In the genomic region with DNA sequence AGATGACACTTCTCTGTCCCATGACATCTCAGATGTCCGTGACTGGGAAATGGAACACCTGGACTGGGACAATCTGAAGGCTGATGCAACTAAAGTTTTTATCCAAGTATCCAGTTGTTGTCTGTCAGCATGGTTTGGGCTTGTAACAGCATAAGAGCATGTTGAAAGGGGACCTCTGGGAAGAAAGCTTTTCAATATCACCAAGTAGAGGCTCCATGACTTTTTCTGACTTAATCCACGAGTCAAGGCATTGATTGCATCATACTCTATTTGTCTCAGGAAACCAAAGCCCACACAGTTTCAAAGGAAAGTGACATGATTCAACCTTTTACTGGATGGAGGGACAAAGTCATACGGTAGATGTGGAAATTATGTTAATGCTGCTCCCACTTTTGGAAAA, we compare ENCODE assay signal across 20 cellular contexts.
A peak's percentile ranks its signal among the peaks of the same experiment; 100 is the strongest.
DNase-seq lines count a peak whose midpoint lies in the region; ATAC-seq, FAIRE-seq and TF ChIP-seq lines count a peak whose summit lies in the region.
"Had no signal": no experiment of that assay in that cellular context is flagged by ENCODE, and none has a peak within 500 bp of the region (broad histone marks: within the 10 kb centered on the region; RNA-seq: fewer than 3 reads in every experiment).

No MANE protein-coding gene starts in this region.

- DNase-seq in HT1080 (ENCODE audit: low read depth) = peak; percentile 42
- DNase-seq in OCI-M1 (lab: John Stamatoyannopoulos, UW) = peak; percentile 4
- no peak for DNase-seq in H1 (ENCODE audit: low read depth in 1 of 2, low spot score in 2 of 2)
- no peak for DNase-seq in lower lobe of right lung
- DNase-seq in COLO668 (lab: John Stamatoyannopoulos, UW; ENCODE audit: unreplicated experiment) = no peak
- DNase-seq in GM19238 (ENCODE audit: insufficient read length, low spot score) = no peak
- DNase-seq: DMS153, EL, KBM-7, MM.1S, NCI-H1105 treated with DMSO at 0.1 percent for 48 hours, NCI-H1930, NCI-H524, RPMI8226 had no signal

- H4K8ac ChIP-seq in H1 (ENCODE audit: extremely low read depth, insufficient read depth, low read length) = no peak overlapping the region

- 97% methylated on average over 3 of the region's 3 CpGs; no CpG with 5 or more reads in 1 of the 2 experiments for WGBS in H1 (ENCODE audit: extremely low coverage in 1 of 2, insufficient coverage in 1 of 2, insufficient read length in 1 of 2, insufficient replicate concordance in 2 of 2, low coverage in 1 of 2, low lambda C conversion rate in 2 of 2, missing lambda C conversion rate in 1 of 2), 2 experiments

- H3K23me2 ChIP-seq in H1 (ENCODE audit: low read depth, low read length) = no peaks in the 10 kb centered on the region

- H2BK12ac ChIP-seq in H1 (ENCODE audit: low read depth, low read length) = no peak overlapping the region

- H3K4me3 ChIP-seq in H1 (ENCODE audit: extremely low read depth in 1 of 4, insufficient read depth in 2 of 4, low read depth in 3 of 4, low read length in 4 of 4) = no peak overlapping the region
- no peak overlapping the region for H3K4me3 ChIP-seq in lower lobe of right lung
- H3K4me3 ChIP-seq: BLaER1, SJSA1 had no signal

- no peak overlapping the region for H3K4ac ChIP-seq in H1 (replicated peaks; ENCODE audit: insufficient read length, low read depth, low read length)

- no peak overlapping the region for H4K5ac ChIP-seq in H1 (ENCODE audit: insufficient read length, low read depth, low read length)

- no peak for TF ChIP-seq RAD21 in H1 (IDR thresholded peaks at IDR 0.05 in 1 of 2, conservative IDR thresholded peaks at IDR 0.05 in 1 of 2; ENCODE audit: low read depth in 2 of 2, low read length in 2 of 2)

- H2BK15ac ChIP-seq in H1 (ENCODE audit: low read length) = no peak overlapping the region

- FAIRE-seq in H1 (lab: Jason Lieb, UNC) = no peak
- FAIRE-seq: GM18507, HTR-8/SVneo had no signal

- no peak overlapping the region for H3K56ac ChIP-seq in H1 (replicated peaks; ENCODE audit: insufficient read length, low read depth, low read length)

- no peak overlapping the region for H2AK5ac ChIP-seq in H1 (ENCODE audit: low read depth, low read length)

- TF ChIP-seq POLR2A in H1 (IDR thresholded peaks at IDR 0.05; ENCODE audit: control extremely low read depth in 1 of 2, low read depth in 2 of 2, low read length in 2 of 2) = no peak

- no peak overlapping the region for H3K9ac ChIP-seq in H1 (replicated peaks in 1 of 4; ENCODE audit: extremely low read depth in 1 of 4, low read depth in 3 of 4, low read length in 3 of 4)
- H3K9ac ChIP-seq: BLaER1 had no signal

- no peak for TF ChIP-seq EP300 in H1 (IDR thresholded peaks at IDR 0.05; ENCODE audit: borderline replicate concordance in 1 of 2, low read depth in 2 of 2, low read length in 2 of 2)

- no peak overlapping the region for H3K14ac ChIP-seq in H1 (ENCODE audit: insufficient read length)

- ATAC-seq in lower lobe of right lung (peak; percentile 50 to 54), HG03175 (IDR thresholded peaks at IDR 0.05; ENCODE audit: unreplicated experiment) (no peak), HG03280 (IDR thresholded peaks at IDR 0.05; ENCODE audit: unreplicated experiment) (no peak)

- H3K9me3 ChIP-seq in H1 (ENCODE audit: insufficient read depth in 2 of 2, low read depth in 1 of 2, low read length in 1 of 2) = no peaks in the 10 kb centered on the region
- peaks cover 8% of the 10 kb centered on the region for H3K9me3 ChIP-seq in lower lobe of right lung
- H3K9me3 ChIP-seq: BLaER1, SJSA1 had no signal

- H4K91ac ChIP-seq in H1 (replicated peaks; ENCODE audit: insufficient read length, low read length) = no peak overlapping the region

- CTCF ChIA-PET in H1 (lab: Charles Lee; ENCODE audit: partially characterized antibody) = no interaction called here

- no peak overlapping the region for H2BK5ac ChIP-seq in H1 (ENCODE audit: low read depth, low read length)

- H2BK120ac ChIP-seq in H1 (replicated peaks; ENCODE audit: low read depth, low read length) = no peak overlapping the region

- no peak overlapping the region for H3K23ac ChIP-seq in H1 (ENCODE audit: insufficient read length)

- peak overlapping the region; percentile 58; the same call in 1 of the 2 replicates for H2AFZ ChIP-seq in H1 (ENCODE audit: low read length)

- no peak for TF ChIP-seq CTCF in H1 (IDR thresholded peaks at IDR 0.05; ENCODE audit: control extremely low read depth in 1 of 3, insufficient read depth in 1 of 3, low read depth in 1 of 3, low read length in 3 of 3)
- no peak for TF ChIP-seq CTCF in lower lobe of right lung (IDR thresholded peaks at IDR 0.05)

- no peaks in the 10 kb centered on the region for H3K36me3 ChIP-seq in H1 (ENCODE audit: control insufficient read depth in 2 of 4, insufficient read depth in 4 of 4, low read length in 3 of 4)
- no peaks in the 10 kb centered on the region for H3K36me3 ChIP-seq in lower lobe of right lung
- H3K36me3 ChIP-seq: BLaER1, SJSA1 had no signal

- POLR2A ChIA-PET in H1 (lab: Charles Lee; ENCODE audit: partially characterized antibody) = no interaction called here

- H3K27me3 ChIP-seq in H1 (replicated peaks in 1 of 4; ENCODE audit: control insufficient read depth in 3 of 4, extremely low read depth in 1 of 4, insufficient read depth in 3 of 4, low read length in 3 of 4) = no peaks in the 10 kb centered on the region
- no peaks in the 10 kb centered on the region for H3K27me3 ChIP-seq in lower lobe of right lung (ENCODE audit: low read depth)
- H3K27me3 ChIP-seq: BLaER1, SJSA1 had no signal

- no peaks in the 10 kb centered on the region for H3K4me1 ChIP-seq in H1 (replicated peaks in 1 of 4; ENCODE audit: control insufficient read depth in 3 of 4, insufficient read depth in 4 of 4, low read length in 3 of 4)
- H3K4me1 ChIP-seq in lower lobe of right lung = no peaks in the 10 kb centered on the region
- H3K4me1 ChIP-seq: BLaER1, SJSA1 had no signal

- H3K4me2 ChIP-seq in H1 (ENCODE audit: insufficient read depth in 1 of 2, low read depth in 2 of 2, low read length in 2 of 2) = no peak overlapping the region
- H3K4me2 ChIP-seq: BLaER1 had no signal

- H3K18ac ChIP-seq in H1 (ENCODE audit: extremely low read depth, low read length) = no peak overlapping the region

- intact Hi-C loops in lower lobe of right lung (cut with DNase I) = no loop called here

- H3K27ac ChIP-seq in H1 (ENCODE audit: low read depth, low read length) (no peak overlapping the region), lower lobe of right lung (no peak overlapping the region)
- H3K27ac ChIP-seq: BLaER1, SJSA1 had no signal

- no peak overlapping the region for H2BK20ac ChIP-seq in H1 (ENCODE audit: low read length)

- H3K79me1 ChIP-seq in H1 (ENCODE audit: low read depth, low read length) = no peaks in the 10 kb centered on the region

- H4K20me1 ChIP-seq in H1 (replicated peaks in 1 of 2; ENCODE audit: control insufficient read depth in 1 of 2, insufficient read depth in 2 of 2, low read length in 2 of 2) = no peaks in the 10 kb centered on the region
- H4K20me1 ChIP-seq: BLaER1 had no signal

- no peaks in the 10 kb centered on the region for H3K79me2 ChIP-seq in H1 (ENCODE audit: control insufficient read depth in 1 of 2, insufficient read depth in 2 of 2, low read length in 2 of 2)

TF ChIP-seq in H1, 55 proteins besides CTCF, POLR2A, EP300 and RAD21:
- TF ChIP-seq CEBPB (IDR thresholded peaks at IDR 0.05; ENCODE audit: low read depth, low read length) (peak; percentile 67; the same call in 1 of the 2 replicates), JUND (IDR thresholded peaks at IDR 0.05; ENCODE audit: low read length) (no peak)
TF ChIP-seq in H1: peak in this region for 1.

Comparison
In these comparisons a context has a peak if more than half of its experiments do, and no peak if none do; other contexts are left out.
1. DNase-seq: peak in HT1080 (single experiment) and OCI-M1 (single experiment); none in H1 (0 of 2), lower lobe of right lung (single experiment), COLO668 (single experiment) and GM19238 (single experiment).
2. ATAC-seq: peak in lower lobe of right lung (2 of 2); none in HG03175 (single experiment) and HG03280 (single experiment).